1 cellular context compared by ENCODE assay signal in the genomic region with DNA sequence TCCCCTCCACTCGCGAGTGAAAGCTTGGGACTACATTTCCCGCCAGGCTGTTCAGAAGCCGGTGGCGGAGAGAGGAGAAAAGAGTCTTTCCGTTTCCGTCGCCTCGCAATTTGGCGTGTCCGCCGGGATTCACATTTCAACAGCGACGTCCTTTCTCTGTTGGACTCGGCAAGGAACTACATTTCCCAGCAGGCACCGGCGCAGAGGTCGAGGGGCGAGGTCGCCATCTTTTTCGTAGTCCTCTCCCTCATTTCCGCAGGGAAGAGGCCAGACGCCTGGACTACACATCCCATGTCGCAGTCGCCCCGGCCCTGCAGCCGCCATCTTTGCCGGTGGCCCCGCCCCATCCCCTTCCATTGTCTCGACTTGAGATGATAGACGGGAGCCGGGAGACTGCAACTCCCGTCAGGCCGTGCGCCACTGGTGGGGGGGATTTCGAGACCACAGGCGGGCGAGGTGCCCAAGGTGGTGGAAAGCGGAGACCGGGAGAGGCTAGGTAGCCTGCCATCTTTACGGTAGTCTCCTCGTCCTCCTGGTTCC.
TF ChIP-seq lines count a peak whose summit lies in the region.

No MANE protein-coding gene starts in this region.

TF ChIP-seq in GM12878, 131 proteins besides CTCF, POLR2A, EP300 and RAD21 (continues in another document):
- TF ChIP-seq MYB (IDR thresholded peaks at IDR 0.05; ENCODE audit: borderline replicate concordance, low read depth, low read length), result no peak; the same call in 1 of the 2 replicates
- peak; percentile 28; the same call in 1 of the 2 replicates for TF ChIP-seq ATF7 (IDR thresholded peaks at IDR 0.05; ENCODE audit: low read depth)
- TF ChIP-seq PBX3 (IDR thresholded peaks at IDR 0.05; ENCODE audit: insufficient replicate concordance, low read depth, low read length), result peak; percentile 88
- TF ChIP-seq ZNF207 (IDR thresholded peaks at IDR 0.05; ENCODE audit: borderline replicate concordance), result peak; percentile 23; the same call in 1 of the 2 replicates
- TF ChIP-seq MEF2A (IDR thresholded peaks at IDR 0.05; ENCODE audit: insufficient read depth, low read depth, low read length), result no peak
- no peak for TF ChIP-seq GATAD2B (conservative IDR thresholded peaks at IDR 0.05; ENCODE audit: low read depth)
- TF ChIP-seq E2F4 (IDR thresholded peaks at IDR 0.05; ENCODE audit: low read depth, low read length), result peak; percentile 69
- TF ChIP-seq SP1 (IDR thresholded peaks at IDR 0.05; ENCODE audit: low read depth, low read length), result peak; percentile 79
- no peak for TF ChIP-seq BHLHE40 (IDR thresholded peaks at IDR 0.05; ENCODE audit: borderline replicate concordance in 1 of 2, low read depth in 2 of 2, low read length in 1 of 2)
- peak; percentile 100 for TF ChIP-seq NR2C1 (IDR thresholded peaks at IDR 0.05)
- TF ChIP-seq DPF2 (IDR thresholded peaks at IDR 0.05), result peak; percentile 71
- TF ChIP-seq ZNF384 (IDR thresholded peaks at IDR 0.05; ENCODE audit: borderline replicate concordance, low read depth, low read length), result no peak
- TF ChIP-seq BACH1 (IDR thresholded peaks at IDR 0.05; ENCODE audit: borderline replicate concordance), result peak; percentile 64; the same call in 1 of the 2 replicates
- no peak for TF ChIP-seq KAT2A (conservative IDR thresholded peaks at IDR 0.05; ENCODE audit: control insufficient read depth, low read depth, low read length)
- TF ChIP-seq, protein P1, sequence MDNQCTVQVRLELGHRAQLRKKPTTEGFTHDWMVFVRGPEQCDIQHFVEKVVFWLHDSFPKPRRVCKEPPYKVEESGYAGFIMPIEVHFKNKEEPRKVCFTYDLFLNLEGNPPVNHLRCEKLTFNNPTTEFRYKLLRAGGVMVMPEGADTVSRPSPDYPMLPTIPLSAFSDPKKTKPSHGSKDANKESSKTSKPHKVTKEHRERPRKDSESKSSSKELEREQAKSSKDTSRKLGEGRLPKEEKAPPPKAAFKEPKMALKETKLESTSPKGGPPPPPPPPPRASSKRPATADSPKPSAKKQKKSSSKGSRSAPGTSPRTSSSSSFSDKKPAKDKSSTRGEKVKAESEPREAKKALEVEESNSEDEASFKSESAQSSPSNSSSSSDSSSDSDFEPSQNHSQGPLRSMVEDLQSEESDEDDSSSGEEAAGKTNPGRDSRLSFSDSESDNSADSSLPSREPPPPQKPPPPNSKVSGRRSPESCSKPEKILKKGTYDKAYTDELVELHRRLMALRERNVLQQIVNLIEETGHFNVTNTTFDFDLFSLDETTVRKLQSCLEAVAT (IDR thresholded peaks at IDR 0.05), result no peak
- TF ChIP-seq POLR2AphosphoS2 (IDR thresholded peaks at IDR 0.05; ENCODE audit: low read depth, low read length), result no peak
- TF ChIP-seq, protein P2, sequence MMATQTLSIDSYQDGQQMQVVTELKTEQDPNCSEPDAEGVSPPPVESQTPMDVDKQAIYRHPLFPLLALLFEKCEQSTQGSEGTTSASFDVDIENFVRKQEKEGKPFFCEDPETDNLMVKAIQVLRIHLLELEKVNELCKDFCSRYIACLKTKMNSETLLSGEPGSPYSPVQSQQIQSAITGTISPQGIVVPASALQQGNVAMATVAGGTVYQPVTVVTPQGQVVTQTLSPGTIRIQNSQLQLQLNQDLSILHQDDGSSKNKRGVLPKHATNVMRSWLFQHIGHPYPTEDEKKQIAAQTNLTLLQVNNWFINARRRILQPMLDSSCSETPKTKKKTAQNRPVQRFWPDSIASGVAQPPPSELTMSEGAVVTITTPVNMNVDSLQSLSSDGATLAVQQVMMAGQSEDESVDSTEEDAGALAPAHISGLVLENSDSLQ (IDR thresholded peaks at IDR 0.05), result peak; percentile 96
- TF ChIP-seq, protein P3, sequence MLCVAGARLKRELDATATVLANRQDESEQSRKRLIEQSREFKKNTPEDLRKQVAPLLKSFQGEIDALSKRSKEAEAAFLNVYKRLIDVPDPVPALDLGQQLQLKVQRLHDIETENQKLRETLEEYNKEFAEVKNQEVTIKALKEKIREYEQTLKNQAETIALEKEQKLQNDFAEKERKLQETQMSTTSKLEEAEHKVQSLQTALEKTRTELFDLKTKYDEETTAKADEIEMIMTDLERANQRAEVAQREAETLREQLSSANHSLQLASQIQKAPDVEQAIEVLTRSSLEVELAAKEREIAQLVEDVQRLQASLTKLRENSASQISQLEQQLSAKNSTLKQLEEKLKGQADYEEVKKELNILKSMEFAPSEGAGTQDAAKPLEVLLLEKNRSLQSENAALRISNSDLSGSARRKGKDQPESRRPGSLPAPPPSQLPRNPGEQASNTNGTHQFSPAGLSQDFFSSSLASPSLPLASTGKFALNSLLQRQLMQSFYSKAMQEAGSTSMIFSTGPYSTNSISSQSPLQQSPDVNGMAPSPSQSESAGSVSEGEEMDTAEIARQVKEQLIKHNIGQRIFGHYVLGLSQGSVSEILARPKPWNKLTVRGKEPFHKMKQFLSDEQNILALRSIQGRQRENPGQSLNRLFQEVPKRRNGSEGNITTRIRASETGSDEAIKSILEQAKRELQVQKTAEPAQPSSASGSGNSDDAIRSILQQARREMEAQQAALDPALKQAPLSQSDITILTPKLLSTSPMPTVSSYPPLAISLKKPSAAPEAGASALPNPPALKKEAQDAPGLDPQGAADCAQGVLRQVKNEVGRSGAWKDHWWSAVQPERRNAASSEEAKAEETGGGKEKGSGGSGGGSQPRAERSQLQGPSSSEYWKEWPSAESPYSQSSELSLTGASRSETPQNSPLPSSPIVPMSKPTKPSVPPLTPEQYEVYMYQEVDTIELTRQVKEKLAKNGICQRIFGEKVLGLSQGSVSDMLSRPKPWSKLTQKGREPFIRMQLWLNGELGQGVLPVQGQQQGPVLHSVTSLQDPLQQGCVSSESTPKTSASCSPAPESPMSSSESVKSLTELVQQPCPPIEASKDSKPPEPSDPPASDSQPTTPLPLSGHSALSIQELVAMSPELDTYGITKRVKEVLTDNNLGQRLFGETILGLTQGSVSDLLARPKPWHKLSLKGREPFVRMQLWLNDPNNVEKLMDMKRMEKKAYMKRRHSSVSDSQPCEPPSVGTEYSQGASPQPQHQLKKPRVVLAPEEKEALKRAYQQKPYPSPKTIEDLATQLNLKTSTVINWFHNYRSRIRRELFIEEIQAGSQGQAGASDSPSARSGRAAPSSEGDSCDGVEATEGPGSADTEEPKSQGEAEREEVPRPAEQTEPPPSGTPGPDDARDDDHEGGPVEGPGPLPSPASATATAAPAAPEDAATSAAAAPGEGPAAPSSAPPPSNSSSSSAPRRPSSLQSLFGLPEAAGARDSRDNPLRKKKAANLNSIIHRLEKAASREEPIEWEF (IDR thresholded peaks at IDR 0.05; ENCODE audit: insufficient replicate concordance, low read depth, low read length), result no peak
- TF ChIP-seq SRF (IDR thresholded peaks at IDR 0.05; ENCODE audit: low read depth in 2 of 2, low read length in 2 of 2), result peak; percentile 12 to 75; a peak in 1 of 4 replicates
- TF ChIP-seq ESRRA (IDR thresholded peaks at IDR 0.05; ENCODE audit: low read length), result peak; percentile 71; the same call in 1 of the 2 replicates
- peak; percentile 97 for TF ChIP-seq YY1 (IDR thresholded peaks at IDR 0.05; ENCODE audit: low read depth, low read length)
- peak; percentile 97 for TF ChIP-seq SREBF1 (IDR thresholded peaks at IDR 0.05; ENCODE audit: low read length)
- TF ChIP-seq MXI1 (IDR thresholded peaks at IDR 0.05; ENCODE audit: low read depth, low read length), result peak; percentile 34; the same call in 1 of the 2 replicates
- peak; percentile 39; the same call in 1 of the 2 replicates for TF ChIP-seq SMAD5 (IDR thresholded peaks at IDR 0.05; ENCODE audit: low read depth)
- TF ChIP-seq ETV6 (conservative IDR thresholded peaks at IDR 0.05 in 1 of 2, IDR thresholded peaks at IDR 0.05 in 1 of 2; ENCODE audit: borderline replicate concordance in 1 of 2, low read depth in 1 of 2), result no peak
- TF ChIP-seq, protein P4, sequence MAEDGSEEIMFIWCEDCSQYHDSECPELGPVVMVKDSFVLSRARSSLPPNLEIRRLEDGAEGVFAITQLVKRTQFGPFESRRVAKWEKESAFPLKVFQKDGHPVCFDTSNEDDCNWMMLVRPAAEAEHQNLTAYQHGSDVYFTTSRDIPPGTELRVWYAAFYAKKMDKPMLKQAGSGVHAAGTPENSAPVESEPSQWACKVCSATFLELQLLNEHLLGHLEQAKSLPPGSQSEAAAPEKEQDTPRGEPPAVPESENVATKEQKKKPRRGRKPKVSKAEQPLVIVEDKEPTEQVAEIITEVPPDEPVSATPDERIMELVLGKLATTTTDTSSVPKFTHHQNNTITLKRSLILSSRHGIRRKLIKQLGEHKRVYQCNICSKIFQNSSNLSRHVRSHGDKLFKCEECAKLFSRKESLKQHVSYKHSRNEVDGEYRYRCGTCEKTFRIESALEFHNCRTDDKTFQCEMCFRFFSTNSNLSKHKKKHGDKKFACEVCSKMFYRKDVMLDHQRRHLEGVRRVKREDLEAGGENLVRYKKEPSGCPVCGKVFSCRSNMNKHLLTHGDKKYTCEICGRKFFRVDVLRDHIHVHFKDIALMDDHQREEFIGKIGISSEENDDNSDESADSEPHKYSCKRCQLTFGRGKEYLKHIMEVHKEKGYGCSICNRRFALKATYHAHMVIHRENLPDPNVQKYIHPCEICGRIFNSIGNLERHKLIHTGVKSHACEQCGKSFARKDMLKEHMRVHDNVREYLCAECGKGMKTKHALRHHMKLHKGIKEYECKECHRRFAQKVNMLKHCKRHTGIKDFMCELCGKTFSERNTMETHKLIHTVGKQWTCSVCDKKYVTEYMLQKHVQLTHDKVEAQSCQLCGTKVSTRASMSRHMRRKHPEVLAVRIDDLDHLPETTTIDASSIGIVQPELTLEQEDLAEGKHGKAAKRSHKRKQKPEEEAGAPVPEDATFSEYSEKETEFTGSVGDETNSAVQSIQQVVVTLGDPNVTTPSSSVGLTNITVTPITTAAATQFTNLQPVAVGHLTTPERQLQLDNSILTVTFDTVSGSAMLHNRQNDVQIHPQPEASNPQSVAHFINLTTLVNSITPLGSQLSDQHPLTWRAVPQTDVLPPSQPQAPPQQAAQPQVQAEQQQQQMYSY (CRISPR knock-in tag; IDR thresholded peaks at IDR 0.05), result no peak
- TF ChIP-seq POU2F2 (IDR thresholded peaks at IDR 0.05; ENCODE audit: borderline replicate concordance, low read depth, low read length), result no peak
- peak; percentile 47 for TF ChIP-seq E4F1 (IDR thresholded peaks at IDR 0.05; ENCODE audit: borderline replicate concordance, partially characterized antibody)
- TF ChIP-seq, protein P5, sequence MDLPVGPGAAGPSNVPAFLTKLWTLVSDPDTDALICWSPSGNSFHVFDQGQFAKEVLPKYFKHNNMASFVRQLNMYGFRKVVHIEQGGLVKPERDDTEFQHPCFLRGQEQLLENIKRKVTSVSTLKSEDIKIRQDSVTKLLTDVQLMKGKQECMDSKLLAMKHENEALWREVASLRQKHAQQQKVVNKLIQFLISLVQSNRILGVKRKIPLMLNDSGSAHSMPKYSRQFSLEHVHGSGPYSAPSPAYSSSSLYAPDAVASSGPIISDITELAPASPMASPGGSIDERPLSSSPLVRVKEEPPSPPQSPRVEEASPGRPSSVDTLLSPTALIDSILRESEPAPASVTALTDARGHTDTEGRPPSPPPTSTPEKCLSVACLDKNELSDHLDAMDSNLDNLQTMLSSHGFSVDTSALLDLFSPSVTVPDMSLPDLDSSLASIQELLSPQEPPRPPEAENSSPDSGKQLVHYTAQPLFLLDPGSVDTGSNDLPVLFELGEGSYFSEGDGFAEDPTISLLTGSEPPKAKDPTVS (IDR thresholded peaks at IDR 0.05; ENCODE audit: low read depth, low read length), result no peak
- peak; percentile 99 for TF ChIP-seq TARDBP (IDR thresholded peaks at IDR 0.05; ENCODE audit: borderline replicate concordance)
- 0 out of 2 replicates have a peak, but pooled peaks have one; percentile 50 for TF ChIP-seq RCOR1 (conservative IDR thresholded peaks at IDR 0.05; ENCODE audit: low read depth, low read length)
- TF ChIP-seq MAX (IDR thresholded peaks at IDR 0.05; ENCODE audit: low read depth, low read length), result no peak; the same call in 1 of the 2 replicates
- TF ChIP-seq CREM (IDR thresholded peaks at IDR 0.05; ENCODE audit: low read depth), result peak; percentile 99
- TF ChIP-seq SPI1 (IDR thresholded peaks at IDR 0.05; ENCODE audit: borderline replicate concordance, insufficient read depth, low read depth, low read length), result no peak
- 0 out of 2 replicates have a peak, but pooled peaks have one; percentile 27 for TF ChIP-seq NBN (IDR thresholded peaks at IDR 0.05)
- peak; percentile 96 for TF ChIP-seq NR2C2 (IDR thresholded peaks at IDR 0.05; ENCODE audit: borderline replicate concordance, control insufficient read depth, insufficient read length, low read depth)
- TF ChIP-seq ATF3 (IDR thresholded peaks at IDR 0.05; ENCODE audit: borderline replicate concordance, extremely low read depth, low read depth, low read length), result peak; percentile 74; the same call in 1 of the 2 replicates
